8 cellular contexts compared by ENCODE assay signal in genomic region chr14:21097616-21098133, GRCh38. TPM values are rescaled to one million over a fixed set of nuclear protein-coding genes. Genes with fewer than 3 reads are reported as not detected.
A peak's percentile ranks its signal among the peaks of the same experiment; 100 is the strongest.
DNase-seq lines count a peak whose midpoint lies in the region; ATAC-seq and TF ChIP-seq lines count a peak whose summit lies in the region.

No MANE protein-coding gene starts in this region.

- peak overlapping the region; percentile 90 for H3K4me3 Mint-ChIP-seq in WTC11

- no peaks in the 10 kb centered on the region for H3K27me3 Mint-ChIP-seq in WTC11 (ENCODE audit: low read depth)

- in situ Hi-C loops in HAP-1 (cut with MboI; ENCODE audit: low sequenced_read_pairs), result loop anchor here (25.0 kb wide), 1 partner anchor 760 kb away; the partner anchor contains the start of genes CCNB1IP1 and PARP2

- H3K9me3 ChIP-seq in HAP-1 (no peaks in the 10 kb centered on the region), left ventricle myocardium inferior (replicated peaks) (no peaks in the 10 kb centered on the region), skeletal muscle tissue (ENCODE audit: control insufficient read depth in 3 of 3, low read length in 3 of 3) (no peaks in the 10 kb centered on the region)

- POLR2A ChIA-PET in WTC11 (lab: Charles Lee), result interaction anchor here (0.6 to 7.0 kb wide), 5 partner anchors 13 to 251 kb away, joined by 3 to 74 read pairs (median 4); partner anchors contain the start of gene ARHGEF40

- H3K4me1 Mint-ChIP-seq in WTC11, result peaks cover 78% of the 10 kb centered on the region

- TF ChIP-seq CTCF in WTC11 (IDR thresholded peaks at IDR 0.05), result no peak
- no peak for TF ChIP-seq CTCF in left ventricle myocardium inferior (IDR thresholded peaks at IDR 0.05; ENCODE audit: borderline replicate concordance)

- CTCF ChIA-PET in WTC11 (lab: Charles Lee), result interaction anchor here (0.7 to 7.5 kb wide), 9 partner anchors 7 to 127 kb away, joined by 3 to 321 read pairs (median 8); partner anchors contain the start of genes ARHGEF40 and TMEM253

- H3K27ac Mint-ChIP-seq in WTC11, result peak overlapping the region; percentile 90

- intact Hi-C loops in left ventricle myocardium inferior (cut with micrococcal nuclease), result no loop called here

- H3K4me1 ChIP-seq in HAP-1, result peaks cover 36% of the 10 kb centered on the region
- H3K4me1 ChIP-seq in left ventricle myocardium inferior, result peaks cover 50% of the 10 kb centered on the region
- peaks cover 17 to 29% (median 22%) of the 10 kb centered on the region in 3 donors for H3K4me1 ChIP-seq in skeletal muscle tissue (ENCODE audit: control insufficient read depth in 3 of 3, insufficient read depth in 3 of 3, low read length in 3 of 3)

- H3K36me3 Mint-ChIP-seq in WTC11, result peaks cover 11% of the 10 kb centered on the region

- H3K27me3 ChIP-seq in HAP-1 (ENCODE audit: low read depth) (no peaks in the 10 kb centered on the region), left ventricle myocardium inferior (ENCODE audit: low read depth) (no peaks in the 10 kb centered on the region), skeletal muscle tissue (ENCODE audit: control insufficient read depth in 3 of 3, insufficient read depth in 3 of 3, low read length in 3 of 3) (no peaks in the 10 kb centered on the region)

- H3K27ac ChIP-seq in left ventricle myocardium inferior (replicated peaks) (peak overlapping the region; percentile 83), skeletal muscle tissue (ENCODE audit: low read depth, low read length) (peak overlapping the region; percentile 67)

- H3K4me3 ChIP-seq in HAP-1, result peak overlapping the region; percentile 37
- peak overlapping the region; percentile 71 for H3K4me3 ChIP-seq in left ventricle myocardium inferior
- H3K4me3 ChIP-seq in skeletal muscle tissue (ENCODE audit: low read length in 3 of 3), result peak overlapping the region in 2 of 3 donors; percentile 24 to 29

- H3K36me3 ChIP-seq in HAP-1 (replicated peaks), result peaks cover 5% of the 10 kb centered on the region
- H3K36me3 ChIP-seq in left ventricle myocardium inferior, result peaks cover 4% of the 10 kb centered on the region
- peaks cover 0 to 4% (median 4%) of the 10 kb centered on the region in 3 donors for H3K36me3 ChIP-seq in skeletal muscle tissue (ENCODE audit: control insufficient read depth in 3 of 3, insufficient read depth in 3 of 3, low read length in 3 of 3)

- DNase-seq in HAP-1 (ENCODE audit: low spot score in 2 of 2), result peak in 1 of 2 experiments; percentile 69
- DNase-seq in WTC11 (ENCODE audit: low spot score), result peak; percentile 62
- no peak for DNase-seq in left ventricle myocardium inferior
- DNase-seq in stimulated activated CD4-positive, alpha-beta T cell treated with anti-CD3 and anti-CD28 coated beads, Interleukin-15, amount 100 ng/mL, for 24 hours, result no peak
- DNase-seq in RPMI8226, result no peak
- no peak for DNase-seq in iPS-NIHi7 (ENCODE audit: extremely low spot score)

- peak overlapping the region in 1 of 3 donors; percentile 40 for H3K9ac ChIP-seq in skeletal muscle tissue (ENCODE audit: low read depth in 1 of 3, low read length in 3 of 3)

- H3K9me3 Mint-ChIP-seq in WTC11, result no peaks in the 10 kb centered on the region

- ATAC-seq in WTC11 (no peak), GM18861 (IDR thresholded peaks at IDR 0.05; ENCODE audit: unreplicated experiment) (no peak)

TF ChIP-seq in WTC11, 78 proteins besides CTCF, POLR2A, EP300 and RAD21:
- TF ChIP-seq GABPB1 (CRISPR knock-in tag; IDR thresholded peaks at IDR 0.05) (peak; percentile 2; the same call in 1 of the 2 replicates), TCF7 (CRISPR knock-in tag; IDR thresholded peaks at IDR 0.05; ENCODE audit: low read depth) (no peak), HMGA2 (CRISPR knock-in tag; IDR thresholded peaks at IDR 0.05) (no peak), MXD4 (CRISPR knock-in tag; IDR thresholded peaks at IDR 0.05; ENCODE audit: borderline replicate concordance) (no peak), ZNF219 (CRISPR knock-in tag; IDR thresholded peaks at IDR 0.05; ENCODE audit: borderline replicate concordance) (no peak)

RNA-seq across cellular contexts. Expression of gene ZNF219, which starts 0.8 kb away (rescaled TPM):
- total RNA-seq in WTC11 (2021), result 149 to 154 TPM (median 149 TPM) in 3 replicates
- 44.9 TPM for total RNA-seq in left ventricle myocardium inferior
- total RNA-seq in skeletal muscle tissue, result 5.2 TPM

RNA-seq across cellular contexts. Expression of gene TMEM253, which starts 3.2 kb away (rescaled TPM):
- total RNA-seq in WTC11 (2021) (1.7 to 2.2 TPM (median 1.9 TPM) in 3 replicates), left ventricle myocardium inferior (0.19 TPM), skeletal muscle tissue (not detected)

RNA-seq across cellular contexts. Expression of gene ARHGEF40, which starts 27.6 kb away (rescaled TPM):
- 58.6 to 74.2 TPM (median 58.8 TPM) in 3 replicates for total RNA-seq in WTC11 (2021)
- 21.3 TPM for total RNA-seq in left ventricle myocardium inferior
- 32.4 TPM for total RNA-seq in skeletal muscle tissue

RNA-seq across cellular contexts. Expression of gene RNASE8, which starts 40.1 kb away (rescaled TPM):
- total RNA-seq in WTC11 (2021), result not detected in 3 replicates
- not detected for total RNA-seq in left ventricle myocardium inferior
- total RNA-seq in skeletal muscle tissue, result not detected

RNA-seq across cellular contexts. Expression of gene RNASE7, which starts 55.5 kb away (rescaled TPM):
- total RNA-seq in WTC11 (2021), result not detected in 3 replicates
- total RNA-seq in left ventricle myocardium inferior, result not detected
- total RNA-seq in skeletal muscle tissue, result not detected
